In the genomic region with DNA sequence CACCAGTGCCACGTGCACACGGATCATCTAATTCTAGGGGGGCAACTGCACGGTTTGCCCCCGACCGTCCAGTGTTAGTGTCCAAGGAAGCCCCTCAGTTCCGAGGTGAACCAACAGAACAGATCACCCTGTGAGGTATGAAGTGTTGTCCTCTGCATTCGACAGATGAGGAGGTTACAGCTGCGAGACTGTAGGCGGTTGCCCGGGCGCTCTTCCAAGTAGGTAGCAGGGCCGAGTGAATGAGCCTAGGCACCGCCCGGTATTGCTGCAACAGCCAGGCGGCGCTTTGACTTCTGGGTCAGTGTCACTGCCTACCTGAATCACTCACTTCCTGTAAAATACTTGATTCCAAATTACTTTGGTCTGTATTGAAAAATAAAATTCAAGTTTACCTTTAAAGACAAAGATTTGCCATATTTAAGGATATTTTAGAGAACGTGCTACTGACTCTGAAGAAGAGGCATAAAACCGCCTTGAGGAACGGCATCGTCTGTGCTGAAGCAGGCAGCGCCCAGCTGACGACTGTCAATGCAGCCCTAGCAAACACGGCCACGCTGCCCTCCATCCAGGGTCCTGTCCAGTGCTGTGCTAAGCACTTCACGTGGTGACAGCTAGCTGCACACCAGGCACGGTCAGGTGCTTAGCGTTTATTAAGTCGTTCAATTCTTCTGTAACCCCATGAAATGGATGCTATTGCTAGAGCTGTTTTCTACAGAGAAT, we compare ENCODE assay signal across 1 cellular context.
TF ChIP-seq lines count a peak whose summit lies in the region.

No MANE protein-coding gene starts in this region.

TF ChIP-seq in GM23338, 12 proteins besides CTCF, POLR2A, EP300 and RAD21 (continued from another document):
- TF ChIP-seq ZNF462 (CRISPR knock-in tag; IDR thresholded peaks at IDR 0.05) = no peak
- TF ChIP-seq ZNF331 (CRISPR knock-in tag; IDR thresholded peaks at IDR 0.05; ENCODE audit: low read depth) = no peak
- no peak for TF ChIP-seq ETS1 (IDR thresholded peaks at IDR 0.05)
- no peak for TF ChIP-seq NANOG (IDR thresholded peaks at IDR 0.05; ENCODE audit: borderline replicate concordance)
- TF ChIP-seq, protein P1, sequence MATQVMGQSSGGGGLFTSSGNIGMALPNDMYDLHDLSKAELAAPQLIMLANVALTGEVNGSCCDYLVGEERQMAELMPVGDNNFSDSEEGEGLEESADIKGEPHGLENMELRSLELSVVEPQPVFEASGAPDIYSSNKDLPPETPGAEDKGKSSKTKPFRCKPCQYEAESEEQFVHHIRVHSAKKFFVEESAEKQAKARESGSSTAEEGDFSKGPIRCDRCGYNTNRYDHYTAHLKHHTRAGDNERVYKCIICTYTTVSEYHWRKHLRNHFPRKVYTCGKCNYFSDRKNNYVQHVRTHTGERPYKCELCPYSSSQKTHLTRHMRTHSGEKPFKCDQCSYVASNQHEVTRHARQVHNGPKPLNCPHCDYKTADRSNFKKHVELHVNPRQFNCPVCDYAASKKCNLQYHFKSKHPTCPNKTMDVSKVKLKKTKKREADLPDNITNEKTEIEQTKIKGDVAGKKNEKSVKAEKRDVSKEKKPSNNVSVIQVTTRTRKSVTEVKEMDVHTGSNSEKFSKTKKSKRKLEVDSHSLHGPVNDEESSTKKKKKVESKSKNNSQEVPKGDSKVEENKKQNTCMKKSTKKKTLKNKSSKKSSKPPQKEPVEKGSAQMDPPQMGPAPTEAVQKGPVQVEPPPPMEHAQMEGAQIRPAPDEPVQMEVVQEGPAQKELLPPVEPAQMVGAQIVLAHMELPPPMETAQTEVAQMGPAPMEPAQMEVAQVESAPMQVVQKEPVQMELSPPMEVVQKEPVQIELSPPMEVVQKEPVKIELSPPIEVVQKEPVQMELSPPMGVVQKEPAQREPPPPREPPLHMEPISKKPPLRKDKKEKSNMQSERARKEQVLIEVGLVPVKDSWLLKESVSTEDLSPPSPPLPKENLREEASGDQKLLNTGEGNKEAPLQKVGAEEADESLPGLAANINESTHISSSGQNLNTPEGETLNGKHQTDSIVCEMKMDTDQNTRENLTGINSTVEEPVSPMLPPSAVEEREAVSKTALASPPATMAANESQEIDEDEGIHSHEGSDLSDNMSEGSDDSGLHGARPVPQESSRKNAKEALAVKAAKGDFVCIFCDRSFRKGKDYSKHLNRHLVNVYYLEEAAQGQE (IDR thresholded peaks at IDR 0.05; ENCODE audit: unreplicated experiment) = no peak
- TF ChIP-seq POLR2AphosphoS5 (IDR thresholded peaks at IDR 0.05; ENCODE audit: low read depth) = no peak
- TF ChIP-seq JUNB (IDR thresholded peaks at IDR 0.05; ENCODE audit: unreplicated experiment) = no peak
- no peak for TF ChIP-seq CREB1 (CRISPR knock-in tag; IDR thresholded peaks at IDR 0.05; ENCODE audit: low read depth)
